Comparison of ENCODE assay signal across 8 cellular contexts in genomic region chr1:46131727-46132528, GRCh38. TPM values are rescaled to one million over a fixed set of nuclear protein-coding genes. Genes with fewer than 3 reads are reported as not detected.
DNase-seq lines count a peak whose midpoint lies in the region; ATAC-seq and TF ChIP-seq lines count a peak whose summit lies in the region.

No MANE protein-coding gene starts in this region.

- H3K4me3 Mint-ChIP-seq in activated T-helper 2 cell treated with anti-CD3 and anti-CD28 coated beads, Interferon-gamma antibody, Interleukin-2, Interleukin-4, amounts not matched to agents 10 μg/mL and 5 μg/mL and 100 μg/mL, durations not matched to agents 14 hours and 24 hours and 36 hours (ENCODE audit: low read depth) = peak overlapping the region; percentile 94
- peak overlapping the region; percentile 95 for H3K4me3 Mint-ChIP-seq in glutamatergic neuron (ENCODE audit: unreplicated experiment)

- peaks cover 24% of the 10 kb centered on the region for H3K4me1 Mint-ChIP-seq in activated T-helper 2 cell treated with anti-CD3 and anti-CD28 coated beads, Interferon-gamma antibody, Interleukin-2, Interleukin-4, amounts not matched to agents 10 μg/mL and 5 μg/mL and 100 μg/mL, durations not matched to agents 14 hours and 24 hours and 36 hours (ENCODE audit: low read depth)
- peaks cover 15% of the 10 kb centered on the region for H3K4me1 Mint-ChIP-seq in glutamatergic neuron (ENCODE audit: low read depth, unreplicated experiment)

- H3K36me3 ChIP-seq in NT2/D1 (ENCODE audit: insufficient read depth, insufficient read length, low read length) = no peaks in the 10 kb centered on the region

- no peaks in the 10 kb centered on the region for H3K36me3 Mint-ChIP-seq in activated T-helper 2 cell treated with anti-CD3 and anti-CD28 coated beads, Interferon-gamma antibody, Interleukin-2, Interleukin-4, amounts not matched to agents 10 μg/mL and 5 μg/mL and 100 μg/mL, durations not matched to agents 14 hours and 24 hours and 36 hours (ENCODE audit: low read depth)
- no peaks in the 10 kb centered on the region for H3K36me3 Mint-ChIP-seq in glutamatergic neuron (ENCODE audit: unreplicated experiment)

- peak overlapping the region; percentile 93 for H3K9ac ChIP-seq in NT2/D1 (ENCODE audit: insufficient read length, low read depth)

- H3K27me3 Mint-ChIP-seq in activated T-helper 2 cell treated with anti-CD3 and anti-CD28 coated beads, Interferon-gamma antibody, Interleukin-2, Interleukin-4, amounts not matched to agents 10 μg/mL and 5 μg/mL and 100 μg/mL, durations not matched to agents 14 hours and 24 hours and 36 hours (ENCODE audit: low read depth) = peaks cover 60% of the 10 kb centered on the region
- peaks cover 22% of the 10 kb centered on the region for H3K27me3 Mint-ChIP-seq in glutamatergic neuron (ENCODE audit: unreplicated experiment)

- intact Hi-C loops in activated T-helper 2 cell treated with anti-CD3 and anti-CD28 coated beads, Interferon-gamma antibody, Interleukin-2, Interleukin-4, amounts not matched to agents 10 μg/mL and 5 μg/mL and 100 μg/mL, durations not matched to agents 14 hours and 24 hours and 36 hours (cut with micrococcal nuclease) = loop anchor here (5.0 kb wide), 1 partner anchor 330 kb away; the partner anchor contains the start of gene MAST2
- intact Hi-C loops in posterior cingulate gyrus (cut with DNase I) = loop anchor here (5.0 kb wide), 2 partner anchors 45 to 95 kb away; partner anchors contain the start of genes P3R3URF and TSPAN1

- peaks cover 25% of the 10 kb centered on the region for H3K27me3 ChIP-seq in NT2/D1 (ENCODE audit: insufficient read depth, insufficient read length)

- no peak for TF ChIP-seq CTCF in glutamatergic neuron (IDR thresholded peaks at IDR 0.05; ENCODE audit: partially characterized antibody, unreplicated experiment)

- no peaks in the 10 kb centered on the region for H3K9me3 ChIP-seq in NT2/D1 (ENCODE audit: insufficient read depth, low read length)

- DNase-seq in NCI-H2081 (lab: John Stamatoyannopoulos, UW) (peak; percentile 36 to 67), NCI-H2081 treated with DMSO at 0.1 percent for 48 hours (lab: John Stamatoyannopoulos, UW) (no peak), NT2/D1 (ENCODE audit: low read depth, low spot score) (no peak), glutamatergic neuron (peak; percentile 30), posterior cingulate gyrus (peak in 6 of 10 donors; percentile 5 to 84 (median 22)), AG20443 (ENCODE audit: low spot score) (no peak)
- peak; percentile 15 for DNase-seq in activated T-helper 2 cell treated with anti-CD3 and anti-CD28 coated beads, Interferon-gamma antibody, Interleukin-2, Interleukin-4, amounts not matched to agents 10 μg/mL and 5 μg/mL and 100 μg/mL, durations not matched to agents 14 hours and 24 hours and 36 hours (ENCODE audit: low spot score)

- no peak for ATAC-seq in GM21515 (IDR thresholded peaks at IDR 0.05; ENCODE audit: unreplicated experiment)

- no peaks in the 10 kb centered on the region for H3K4me1 ChIP-seq in NT2/D1 (ENCODE audit: insufficient read depth, insufficient read length)

- peak overlapping the region; percentile 71 for H3K4me3 ChIP-seq in NT2/D1 (ENCODE audit: insufficient read length, low read depth)

- H3K9me3 Mint-ChIP-seq in activated T-helper 2 cell treated with anti-CD3 and anti-CD28 coated beads, Interferon-gamma antibody, Interleukin-2, Interleukin-4, amounts not matched to agents 10 μg/mL and 5 μg/mL and 100 μg/mL, durations not matched to agents 14 hours and 24 hours and 36 hours = no peaks in the 10 kb centered on the region
- peaks cover 21% of the 10 kb centered on the region for H3K9me3 Mint-ChIP-seq in glutamatergic neuron (ENCODE audit: unreplicated experiment)

- peak overlapping the region; percentile 78 for H3K27ac Mint-ChIP-seq in activated T-helper 2 cell treated with anti-CD3 and anti-CD28 coated beads, Interferon-gamma antibody, Interleukin-2, Interleukin-4, amounts not matched to agents 10 μg/mL and 5 μg/mL and 100 μg/mL, durations not matched to agents 14 hours and 24 hours and 36 hours
- peak overlapping the region; percentile 100 for H3K27ac Mint-ChIP-seq in glutamatergic neuron (ENCODE audit: unreplicated experiment)

RNA-seq across cellular contexts. Expression of gene PIK3R3, which starts 0.5 kb away (rescaled TPM):
- total RNA-seq in activated T-helper 2 cell treated with anti-CD3 and anti-CD28 coated beads, Interferon-gamma antibody, Interleukin-2, Interleukin-4, amounts not matched to agents 10 μg/mL and 5 μg/mL and 100 μg/mL, durations not matched to agents 14 hours and 24 hours and 36 hours = 2.8 and 3.3 TPM in 2 replicates
- 156 TPM for total RNA-seq in glutamatergic neuron (ENCODE audit: unreplicated experiment)

RNA-seq across cellular contexts. Expression of gene TSPAN1, which starts 43.0 kb away (rescaled TPM):
- total RNA-seq in activated T-helper 2 cell treated with anti-CD3 and anti-CD28 coated beads, Interferon-gamma antibody, Interleukin-2, Interleukin-4, amounts not matched to agents 10 μg/mL and 5 μg/mL and 100 μg/mL, durations not matched to agents 14 hours and 24 hours and 36 hours = 0.46 TPM in 1 of 2 replicates, not detected in the other
- total RNA-seq in glutamatergic neuron (ENCODE audit: unreplicated experiment) = 2.3 TPM

RNA-seq across cellular contexts. Expression of gene P3R3URF, which starts 44.4 kb away (rescaled TPM):
- not detected in 2 replicates for total RNA-seq in activated T-helper 2 cell treated with anti-CD3 and anti-CD28 coated beads, Interferon-gamma antibody, Interleukin-2, Interleukin-4, amounts not matched to agents 10 μg/mL and 5 μg/mL and 100 μg/mL, durations not matched to agents 14 hours and 24 hours and 36 hours
- total RNA-seq in glutamatergic neuron (ENCODE audit: unreplicated experiment) = not detected

Comparison
In these comparisons a context has a peak if more than half of its experiments do, and no peak if none do; other contexts are left out.
1. DNase-seq: peak in NCI-H2081 (2 of 2), activated T-helper 2 cell treated with anti-CD3 and anti-CD28 coated beads, Interferon-gamma antibody, Interleukin-2, Interleukin-4, amounts not matched to agents 10 μg/mL and 5 μg/mL and 100 μg/mL, durations not matched to agents 14 hours and 24 hours and 36 hours (single experiment), glutamatergic neuron (single experiment) and posterior cingulate gyrus (6 of 10); none in NCI-H2081 treated with DMSO at 0.1 percent for 48 hours (single experiment), NT2/D1 (single experiment) and AG20443 (single experiment).
2. RNA of gene PIK3R3, which starts 0.5 kb away (total RNA-seq): 156 TPM in glutamatergic neuron (single experiment); 2.8 to 3.3 TPM in activated T-helper 2 cell treated with anti-CD3 and anti-CD28 coated beads, Interferon-gamma antibody, Interleukin-2, Interleukin-4, amounts not matched to agents 10 μg/mL and 5 μg/mL and 100 μg/mL, durations not matched to agents 14 hours and 24 hours and 36 hours; every median in the first group is over 10 times any median in the second.